In genomic region chr2:45009303-45009927, GRCh38 we compare ENCODE assay signal across 8 cellular contexts. TPM values are rescaled to one million over a fixed set of nuclear protein-coding genes. Genes with fewer than 3 reads are reported as not detected.
DNase-seq lines count a peak whose midpoint lies in the region; ATAC-seq lines count a peak whose summit lies in the region.

TSS of gene SIX2 (minus strand) at chr2:45009452. CDS start at chr2:45009110, 342 bp downstream.

- peaks cover 96% of the 10 kb centered on the region for H3K27me3 ChIP-seq in HUES6 (ENCODE audit: control insufficient read depth, insufficient read depth, low read length)
- peaks cover 90% of the 10 kb centered on the region for H3K27me3 ChIP-seq in NT2/D1 (ENCODE audit: insufficient read depth, insufficient read length)

- peak within 1 kb of the TSS; percentile 57 for H3K4me3 ChIP-seq in HUES6 (ENCODE audit: low read depth, low read length)
- peak within 1 kb of the TSS; percentile 48 for H3K4me3 ChIP-seq in NT2/D1 (ENCODE audit: insufficient read length, low read depth)

- no peaks in the 10 kb centered on the region for H3K36me3 ChIP-seq in HUES6 (ENCODE audit: control insufficient read depth, insufficient read depth, low read length)
- no peaks in the 10 kb centered on the region for H3K36me3 ChIP-seq in NT2/D1 (ENCODE audit: insufficient read depth, insufficient read length, low read length)

- peaks cover 35% of the 10 kb centered on the region for H3K4me1 ChIP-seq in HUES6 (ENCODE audit: control insufficient read depth, insufficient read depth, low read length)
- peaks cover 8% of the 10 kb centered on the region for H3K4me1 ChIP-seq in NT2/D1 (ENCODE audit: insufficient read depth, insufficient read length)

- in situ Hi-C loops in Caki2 (cut with HindIII; ENCODE audit: low pct_unique_long_range_greater_than_20kb, low sequenced_read_pairs): no loop called here

- DNase-seq in Caki2 (ENCODE audit: low read depth) (peak; percentile 99), NT2/D1 (ENCODE audit: low read depth, low spot score) (peak; percentile 93), dermis blood vessel endothelial cell (peak; percentile 93), left colon (peak; percentile 73 to 83), cortex of kidney (lab: John Stamatoyannopoulos, UW) (no peak)
- no peak for DNase-seq in stimulated activated naive B cell treated with anti-CD40 and anti-IgM and Interleukin-4, amounts not matched to agents 10 μg/mL and 1 μg/mL and 100 μg/mL, for 72 hours

- H3K9me3 Mint-ChIP-seq in stimulated activated naive B cell treated with anti-CD40 and anti-IgM and Interleukin-4, amounts not matched to agents 10 μg/mL and 1 μg/mL and 100 μg/mL, for 72 hours: no peaks in the 10 kb centered on the region

- peaks cover 42 to 79% of the 10 kb centered on the region in 2 donors for H3K4me1 Mint-ChIP-seq in stimulated activated naive B cell treated with anti-CD40 and anti-IgM and Interleukin-4, amounts not matched to agents 10 μg/mL and 1 μg/mL and 100 μg/mL, for 72 hours

- peaks cover 72 to 93% of the 10 kb centered on the region in 2 donors for H3K27me3 Mint-ChIP-seq in stimulated activated naive B cell treated with anti-CD40 and anti-IgM and Interleukin-4, amounts not matched to agents 10 μg/mL and 1 μg/mL and 100 μg/mL, for 72 hours

- ATAC-seq in left colon (peak; percentile 75), HG03354 (IDR thresholded peaks at IDR 0.05; ENCODE audit: poor library complexity, severe bottlenecking, unreplicated experiment) (no peak)
- ATAC-seq in stimulated activated naive B cell treated with anti-CD40 and anti-IgM and Interleukin-4, amounts not matched to agents 10 μg/mL and 1 μg/mL and 100 μg/mL, for 72 hours (replicated peaks): peak in 1 of 2 donors; percentile 18

- peak within 1 kb of the TSS; percentile 84 to 88 for H3K4me3 Mint-ChIP-seq in stimulated activated naive B cell treated with anti-CD40 and anti-IgM and Interleukin-4, amounts not matched to agents 10 μg/mL and 1 μg/mL and 100 μg/mL, for 72 hours

- peak within 1 kb of the TSS; percentile 90 for H3K27ac Mint-ChIP-seq in stimulated activated naive B cell treated with anti-CD40 and anti-IgM and Interleukin-4, amounts not matched to agents 10 μg/mL and 1 μg/mL and 100 μg/mL, for 72 hours

- intact Hi-C loops in left colon (cut with DNase I, micrococcal nuclease): no loop called here

- H3K9me3 ChIP-seq in HUES6 (ENCODE audit: control insufficient read depth, insufficient read depth, low read depth, low read length) (no peaks in the 10 kb centered on the region), NT2/D1 (ENCODE audit: insufficient read depth, low read length) (no peaks in the 10 kb centered on the region)

- no peak within 1 kb of the TSS for H3K27ac ChIP-seq in HUES6 (ENCODE audit: low read depth, low read length)

- H3K9ac ChIP-seq in HUES6 (ENCODE audit: low read length) (peak within 1 kb of the TSS; percentile 5), NT2/D1 (ENCODE audit: insufficient read length, low read depth) (peak within 1 kb of the TSS; percentile 79)

- H3K36me3 Mint-ChIP-seq in stimulated activated naive B cell treated with anti-CD40 and anti-IgM and Interleukin-4, amounts not matched to agents 10 μg/mL and 1 μg/mL and 100 μg/mL, for 72 hours: no peaks in the 10 kb centered on the region

RNA-seq across cellular contexts. Expression of gene SIX2, which starts in this region (rescaled TPM):
- total RNA-seq in Caki2 (2014; rRNA removed; shearing (Covaris generic); ENCODE audit: low replicate concordance): 6.8 and 7.3 TPM in 2 replicates
- total RNA-seq in dermis blood vessel endothelial cell (0.09 TPM in 1 of 2 replicates, not detected in the other), left colon (not detected)

Comparison
In these comparisons a context has a peak if more than half of its experiments do, and no peak if none do; other contexts are left out.
1. Peak in DNase-seq in dermis blood vessel endothelial cell; RNA of the gene not detected or under 1 TPM.
2. Peak in DNase-seq and ATAC-seq in left colon; RNA of the gene not detected or under 1 TPM.
3. DNase-seq: peak in Caki2 (single experiment) and NT2/D1 (single experiment); none in stimulated activated naive B cell treated with anti-CD40 and anti-IgM and Interleukin-4, amounts not matched to agents 10 μg/mL and 1 μg/mL and 100 μg/mL, for 72 hours (single experiment) and cortex of kidney (single experiment).